16 cellular contexts compared by ENCODE assay signal in the genomic region with DNA sequence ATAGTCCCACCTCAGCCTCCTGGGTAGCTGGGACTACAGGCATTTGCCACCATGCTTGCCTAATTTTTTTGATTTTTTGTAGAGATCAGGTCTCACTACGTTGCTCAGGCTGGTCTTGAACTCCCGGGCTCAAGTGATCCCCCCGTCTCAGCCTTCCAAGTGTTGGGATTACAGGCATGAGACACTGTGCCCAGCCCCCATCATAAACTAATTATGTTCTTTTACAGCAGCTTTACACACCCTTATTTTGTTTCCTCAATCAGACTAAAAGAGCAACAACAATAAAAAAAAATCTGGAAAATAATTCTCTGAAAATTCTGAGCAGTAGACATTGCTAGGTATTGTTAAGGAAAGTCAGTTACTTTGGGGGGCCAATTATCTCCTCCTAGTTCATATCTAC. TPM values are rescaled to one million over a fixed set of nuclear protein-coding genes. Genes with fewer than 3 reads are reported as not detected.
DNase-seq lines count a peak whose midpoint lies in the region; ATAC-seq and TF ChIP-seq lines count a peak whose summit lies in the region.
"Had no signal": no experiment of that assay in that cellular context is flagged by ENCODE, and none has a peak within 500 bp of the region (broad histone marks: within the 10 kb centered on the region; RNA-seq: fewer than 3 reads in every experiment).

No MANE protein-coding gene starts in this region.

- peak overlapping the region; percentile 77 to 87 for H3K27ac ChIP-seq in right atrium auricular region
- H3K27ac ChIP-seq in colonic mucosa = peak overlapping the region; percentile 56
- peak overlapping the region; percentile 35 for H3K27ac ChIP-seq in muscle layer of duodenum (ENCODE audit: low read length)
- peak overlapping the region; percentile 54 to 63 (median 60) for H3K27ac ChIP-seq in transverse colon
- H3K27ac ChIP-seq in testis = no peak overlapping the region

- ATAC-seq in left cardiac atrium = no peak
- no peak for ATAC-seq in GM18909 (IDR thresholded peaks at IDR 0.05; ENCODE audit: poor library complexity, unreplicated experiment)

- no peaks in the 10 kb centered on the region for H3K36me3 ChIP-seq in right atrium auricular region
- no peaks in the 10 kb centered on the region for H3K36me3 ChIP-seq in colonic mucosa
- H3K36me3 ChIP-seq in muscle layer of duodenum (ENCODE audit: control insufficient read depth in 1 of 2, insufficient read depth in 2 of 2, low read length in 2 of 2) = no peaks in the 10 kb centered on the region
- H3K36me3 ChIP-seq in transverse colon = no peaks in the 10 kb centered on the region
- no peaks in the 10 kb centered on the region for H3K36me3 ChIP-seq in testis (ENCODE audit: low read depth, missing control alignments)

- H3K4me3 ChIP-seq in right atrium auricular region = no peak overlapping the region
- no peak overlapping the region for H3K4me3 ChIP-seq in colonic mucosa
- H3K4me3 ChIP-seq in muscle layer of duodenum (ENCODE audit: low read depth in 1 of 2, low read length in 2 of 2) = no peak overlapping the region
- H3K4me3 ChIP-seq in transverse colon = no peak overlapping the region
- H3K4me3 ChIP-seq in testis = no peak overlapping the region

- H3K27me3 ChIP-seq in right atrium auricular region = no peaks in the 10 kb centered on the region
- no peaks in the 10 kb centered on the region for H3K27me3 ChIP-seq in colonic mucosa
- no peaks in the 10 kb centered on the region for H3K27me3 ChIP-seq in muscle layer of duodenum (ENCODE audit: low read depth, low read length)
- no peaks in the 10 kb centered on the region for H3K27me3 ChIP-seq in transverse colon
- H3K27me3 ChIP-seq in testis = no peaks in the 10 kb centered on the region

- intact Hi-C loops in left cardiac atrium (cut with DNase I) = no loop called here
- intact Hi-C loops in colonic mucosa (cut with DNase I) = no loop called here
- intact Hi-C loops in transverse colon (cut with DNase I; ENCODE audit: low total_unique reads) = no loop called here
- intact Hi-C loops in testis (cut with DNase I; ENCODE audit: low total_unique reads) = no loop called here

- TF ChIP-seq POLR2A in transverse colon (IDR thresholded peaks at IDR 0.05) (no peak), testis (IDR thresholded peaks at IDR 0.05) (no peak)

- TF ChIP-seq CTCF in right atrium auricular region (IDR thresholded peaks at IDR 0.05) (no peak), colonic mucosa (IDR thresholded peaks at IDR 0.05) (no peak), transverse colon (IDR thresholded peaks at IDR 0.05) (no peak), testis (IDR thresholded peaks at IDR 0.05) (no peak)

- no peak for TF ChIP-seq EP300 in transverse colon (IDR thresholded peaks at IDR 0.05; ENCODE audit: low read depth)

- H3K9me3 ChIP-seq in right atrium auricular region (no peaks in the 10 kb centered on the region), colonic mucosa (no peaks in the 10 kb centered on the region), muscle layer of duodenum (ENCODE audit: control insufficient read depth in 1 of 2, low read length in 2 of 2) (no peaks in the 10 kb centered on the region), transverse colon (no peaks in the 10 kb centered on the region), testis (no peaks in the 10 kb centered on the region)

- DNase-seq in right atrium auricular region (ENCODE audit: low spot score) = no peak
- no peak for DNase-seq in left cardiac atrium
- DNase-seq in colonic mucosa = no peak
- DNase-seq in transverse colon = no peak
- DNase-seq in NCI-H82 (lab: John Stamatoyannopoulos, UW) = no peak
- DNase-seq in testis = no peak
- DNase-seq: CD4-positive, alpha-beta memory T cell; DND-41; GDM1; GOT3; NCI-H1436 treated with DMSO at 0.1 percent for 48 hours; NCI-H2081; NCI-H345; NCI-H69 had no signal

- in situ Hi-C loops in transverse colon (cut with MboI; ENCODE audit: low pct_ligation_motif_present in 1 of 4, low pct_unique_long_range_greater_than_20kb in 1 of 4, low sequenced_read_pairs in 3 of 4) = loop anchor here in 1 of 4 donors (25.0 kb wide), 1 partner anchor 287 kb away; no protein-coding TSS in a partner anchor

- H3K4me1 ChIP-seq in right atrium auricular region (peaks cover 0 to 80% of the 10 kb centered on the region in 2 donors), colonic mucosa (peaks cover 19% of the 10 kb centered on the region), muscle layer of duodenum (ENCODE audit: control insufficient read depth in 1 of 2, insufficient read depth in 2 of 2, low read length in 2 of 2) (peaks cover 0 to 20% of the 10 kb centered on the region in 2 donors), transverse colon (peaks cover 8 to 32% (median 21%) of the 10 kb centered on the region in 4 donors), testis (no peaks in the 10 kb centered on the region)

- H3K9ac ChIP-seq in colonic mucosa (ENCODE audit: low read depth in 2 of 2, low read length in 2 of 2) = no peak overlapping the region

- WGBS in transverse colon (ENCODE audit: low coverage in 1 of 2), 2 donors = 18 to 32% methylated on average over 2 to 3 of the region's 3 CpGs
- WGBS in testis, 2 donors = 82 to 98% methylated on average over 3 of the region's 3 CpGs

RNA-seq across cellular contexts. Expression of gene STARD13, which starts 35.7 kb away (rescaled TPM):
- total RNA-seq in right atrium auricular region (10 to 100 TPM; 21.6 to 23.3 TPM), left cardiac atrium (10 to 100 TPM; 26.8 to 33.3 TPM), colonic mucosa (10 to 100 TPM; 21.3 to 30.2 TPM), transverse colon (100 to 1,000 TPM in 1 of 4 donors, 10 to 100 TPM in 3; 18.1 to 107 (median 41.5) TPM), testis (10 to 100 TPM; 24.4 to 33.7 TPM)
- polyA plus RNA-seq in testis (ENCODE audit: insufficient read depth, low read depth, low replicate concordance) = 7.2 TPM
- polyA plus RNA-seq: CD4-positive, alpha-beta memory T cell had no signal

Comparison
In these comparisons a context has a peak if more than half of its experiments do, and no peak if none do; other contexts are left out.
1. H3K27ac ChIP-seq: peak in right atrium auricular region (2 of 2), colonic mucosa (single experiment), muscle layer of duodenum (single experiment) and transverse colon (4 of 4); none in testis (0 of 2).